Comparison of ENCODE assay signal across 23 cellular contexts in genomic region chr12:96522690-96523089, GRCh38.
"Had no signal": no experiment of that assay in that cellular context is flagged by ENCODE, and none has a peak within 500 bp of the region (broad histone marks: within the 10 kb centered on the region; RNA-seq: fewer than 3 reads in every experiment).

No MANE protein-coding gene starts in this region.

- H3K9me3 ChIP-seq: colonic mucosa, esophagus squamous epithelium, gastroesophageal sphincter, ovary, prostate gland, spleen, testis, vagina had no signal

- H3K36me3 Mint-ChIP-seq: activated naive CD8-positive, alpha-beta T cell treated with anti-CD3 and anti-CD28 coated beads for 36 hours had no signal

- H3K27ac ChIP-seq: colonic mucosa, dorsolateral prefrontal cortex, esophagus squamous epithelium, gastroesophageal sphincter, ovary, prostate gland, spleen, testis, vagina had no signal

- H3K4me1 ChIP-seq: colonic mucosa, esophagus squamous epithelium, gastroesophageal sphincter, prostate gland, spleen, testis, vagina had no signal

- H3K4me3 Mint-ChIP-seq: activated CD4-positive, alpha-beta T cell treated with anti-CD3 and anti-CD28 coated beads for 36 hours; activated naive CD8-positive, alpha-beta T cell treated with anti-CD3 and anti-CD28 coated beads for 36 hours; T-helper 2 cell treated with Interferon-gamma antibody and Interleukin-4, amounts not matched to agents 5 μg/mL and 100 μg/mL, for 36 hours had no signal

- H3K27me3 Mint-ChIP-seq: activated CD4-positive, alpha-beta T cell treated with anti-CD3 and anti-CD28 coated beads for 36 hours; activated naive CD8-positive, alpha-beta T cell treated with anti-CD3 and anti-CD28 coated beads for 36 hours had no signal

- H3K27ac Mint-ChIP-seq: activated CD4-positive, alpha-beta T cell treated with anti-CD3 and anti-CD28 coated beads for 36 hours; activated naive CD8-positive, alpha-beta T cell treated with anti-CD3 and anti-CD28 coated beads for 36 hours; T-helper 2 cell treated with Interferon-gamma antibody and Interleukin-4, amounts not matched to agents 5 μg/mL and 100 μg/mL, for 36 hours had no signal

- DNase-seq: activated CD4-positive, alpha-beta T cell treated with anti-CD3 and anti-CD28 coated beads for 36 hours; activated CD4-positive, alpha-beta T cell treated with anti-CD3 and anti-CD28 coated beads, Interleukin-2, amount 50 U/mL, for 48 hours; activated naive CD4-positive, alpha-beta T cell treated with Interleukin-2 at 50 U/mL for 16 hours; activated naive CD8-positive, alpha-beta T cell treated with anti-CD3 and anti-CD28 coated beads for 36 hours; activated T-cell treated with anti-CD3 and anti-CD28 coated beads, Interleukin-2, amount 50 U/mL, for 48 hours; colonic mucosa; dorsolateral prefrontal cortex; esophagus squamous epithelium; head of caudate nucleus; hypothalamus; mesenchymal stem cell; ovary; spleen; stimulated activated CD4-positive, alpha-beta T cell treated with anti-CD3 and anti-CD28 coated beads, Interleukin-4, amount 100 ng/mL, for 1 hour; stimulated activated naive CD4-positive, alpha-beta T cell; testis; trophoblast cell had no signal

- H3K36me3 ChIP-seq: colonic mucosa, esophagus squamous epithelium, ovary, prostate gland, spleen, vagina had no signal

- FAIRE-seq: astrocyte, islet of Langerhans had no signal

- H3K4me3 ChIP-seq: colonic mucosa, dorsolateral prefrontal cortex, esophagus squamous epithelium, gastroesophageal sphincter, ovary, prostate gland, spleen, testis, vagina had no signal

- H3K27me3 ChIP-seq: colonic mucosa, dorsolateral prefrontal cortex, esophagus squamous epithelium, gastroesophageal sphincter, ovary, spleen, testis, vagina had no signal

- H3K9me3 Mint-ChIP-seq: activated naive CD8-positive, alpha-beta T cell treated with anti-CD3 and anti-CD28 coated beads for 36 hours had no signal

- ATAC-seq: activated CD4-positive, alpha-beta T cell treated with anti-CD3 and anti-CD28 coated beads for 36 hours; gastroesophageal sphincter had no signal
